8 cellular contexts compared by ENCODE assay signal in genomic region chr16:59535298-59535697, GRCh38.
"Had no signal": no experiment of that assay in that cellular context is flagged by ENCODE, and none has a peak within 500 bp of the region (broad histone marks: within the 10 kb centered on the region; RNA-seq: fewer than 3 reads in every experiment).

No MANE protein-coding gene starts in this region.

- H3K27ac Mint-ChIP-seq: H9 had no signal

- H3K4me3 ChIP-seq: GM23248, K562 had no signal

- ATAC-seq: K562 had no signal

- DNase-seq: GM23248, H9, HCEC 1CT, IMR-90 had no signal

- H3K9ac ChIP-seq: GM23248 had no signal

- FAIRE-seq: H1, H54, HTR-8/SVneo, K562 had no signal

- H3K27ac ChIP-seq: GM23248 had no signal

- H3K4me3 Mint-ChIP-seq: H9 had no signal

- H2AFZ ChIP-seq: GM23248 had no signal
